In the genomic region with DNA sequence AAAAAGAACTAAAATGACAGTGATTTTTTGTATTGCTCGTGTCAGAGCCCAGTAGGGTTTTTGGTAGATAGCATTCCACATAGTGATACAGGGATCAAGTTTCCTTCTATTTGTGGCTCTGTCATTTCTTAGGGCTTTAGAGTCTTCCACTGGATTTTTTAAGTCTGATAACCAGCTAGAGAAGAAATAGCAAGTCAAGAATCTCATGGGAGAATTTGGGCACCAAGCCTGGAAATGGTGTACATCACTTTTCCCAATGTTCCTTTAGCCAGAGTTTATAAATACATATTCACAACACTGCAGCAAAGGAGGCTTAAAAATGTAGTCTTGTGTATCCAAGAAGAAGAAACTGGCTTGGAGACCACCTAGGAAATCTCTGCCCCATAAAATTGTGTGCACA, we compare ENCODE assay signal across 15 cellular contexts.
DNase-seq lines count a peak whose midpoint lies in the region; ATAC-seq and TF ChIP-seq lines count a peak whose summit lies in the region.
"Had no signal": no experiment of that assay in that cellular context is flagged by ENCODE, and none has a peak within 500 bp of the region (broad histone marks: within the 10 kb centered on the region; RNA-seq: fewer than 3 reads in every experiment).

No MANE protein-coding gene starts in this region.

- H3K27ac ChIP-seq in IMR-90 (ENCODE audit: insufficient read depth, low read length) = no peak overlapping the region
- H3K27ac ChIP-seq in right lobe of liver = no peak overlapping the region
- H3K27ac ChIP-seq: C4-2B had no signal

- no peak overlapping the region for H2BK20ac ChIP-seq in IMR-90 (ENCODE audit: low read depth, low read length)

- H3K4ac ChIP-seq in IMR-90 (ENCODE audit: low read depth, low read length) = no peak overlapping the region

- no peak overlapping the region for H2AK9ac ChIP-seq in IMR-90 (replicated peaks; ENCODE audit: low read depth, low read length, poor library complexity)

- H3K56ac ChIP-seq in IMR-90 (ENCODE audit: extremely low read depth, insufficient read depth, low read length) = no peak overlapping the region

- H2BK5ac ChIP-seq in IMR-90 (ENCODE audit: low read depth, low read length, poor library complexity, severe bottlenecking) = no peak overlapping the region

- no peaks in the 10 kb centered on the region for H3K79me1 ChIP-seq in IMR-90 (ENCODE audit: low read depth in 1 of 2, low read length in 2 of 2)

- H2BK120ac ChIP-seq in IMR-90 (ENCODE audit: low read depth, low read length) = no peak overlapping the region

- no TSS peak for BruUV-seq in IMR-90 (replicated peaks; lab: Mats Ljungman, UMichigan)

- H3K4me3 Mint-ChIP-seq in activated T-helper 2 cell treated with anti-CD3 and anti-CD28 coated beads, Interferon-gamma antibody, Interleukin-2, Interleukin-4, amounts not matched to agents 10 μg/mL and 5 μg/mL and 100 μg/mL, durations not matched to agents 14 hours and 24 hours and 36 hours (ENCODE audit: low read depth) = no peak overlapping the region
- H3K4me3 Mint-ChIP-seq: CD4-positive, alpha-beta memory T cell; GM23338 had no signal

- H3K4me1 ChIP-seq in IMR-90 (ENCODE audit: control insufficient read depth, insufficient read depth, low read length) (no peaks in the 10 kb centered on the region), right lobe of liver (no peaks in the 10 kb centered on the region)
- H3K4me1 ChIP-seq: BE2C had no signal

- H3K27me3 ChIP-seq in IMR-90 (ENCODE audit: control insufficient read depth, insufficient read depth, low read length) = no peaks in the 10 kb centered on the region
- no peaks in the 10 kb centered on the region for H3K27me3 ChIP-seq in right lobe of liver
- H3K27me3 ChIP-seq: BE2C had no signal

- no peaks in the 10 kb centered on the region for H3K36me3 ChIP-seq in IMR-90 (ENCODE audit: control insufficient read depth, insufficient read depth, low read length)
- no peaks in the 10 kb centered on the region for H3K36me3 ChIP-seq in right lobe of liver
- H3K36me3 ChIP-seq: BE2C had no signal

- no peak overlapping the region for H2AFZ ChIP-seq in IMR-90 (replicated peaks; ENCODE audit: low read length, poor library complexity)
- H2AFZ ChIP-seq: GM23338 had no signal

- no peak overlapping the region for H3K4me2 ChIP-seq in IMR-90 (ENCODE audit: low read depth, low read length)
- H3K4me2 ChIP-seq: GM23338 had no signal

- H3K27me3 Mint-ChIP-seq in activated T-helper 2 cell treated with anti-CD3 and anti-CD28 coated beads, Interferon-gamma antibody, Interleukin-2, Interleukin-4, amounts not matched to agents 10 μg/mL and 5 μg/mL and 100 μg/mL, durations not matched to agents 14 hours and 24 hours and 36 hours (ENCODE audit: low read depth) = no peaks in the 10 kb centered on the region
- H3K27me3 Mint-ChIP-seq: CD4-positive, alpha-beta memory T cell had no signal

- H3K9me3 ChIP-seq in IMR-90 (ENCODE audit: control insufficient read depth, insufficient read depth, low read length) (no peaks in the 10 kb centered on the region), right lobe of liver (no peaks in the 10 kb centered on the region)
- H3K9me3 ChIP-seq: BE2C had no signal

- H3K18ac ChIP-seq in IMR-90 (ENCODE audit: low read depth, low read length) = no peak overlapping the region

- TF ChIP-seq CTCF in IMR-90 (conservative IDR thresholded peaks at IDR 0.05; ENCODE audit: low read depth, low read length) (no peak), fibroblast of mammary gland (conservative IDR thresholded peaks at IDR 0.05; ENCODE audit: control insufficient read depth, insufficient read depth, low read depth, low read length) (no peak), right lobe of liver (IDR thresholded peaks at IDR 0.05) (no peak)

- H4K91ac ChIP-seq in IMR-90 (ENCODE audit: insufficient read depth, low read depth, low read length) = no peak overlapping the region

- H3K9me3 Mint-ChIP-seq in activated T-helper 2 cell treated with anti-CD3 and anti-CD28 coated beads, Interferon-gamma antibody, Interleukin-2, Interleukin-4, amounts not matched to agents 10 μg/mL and 5 μg/mL and 100 μg/mL, durations not matched to agents 14 hours and 24 hours and 36 hours = peaks cover 5% of the 10 kb centered on the region
- H3K9me3 Mint-ChIP-seq: GM23338 had no signal

- dilution Hi-C loops in IMR-90 (cut with HindIII; ENCODE audit: low sequenced_read_pairs, unreplicated experiment) = no loop called here

- CTCF ChIA-PET in IMR-90 (lab: Yijun Ruan, JAX) = no interaction called here

- TF ChIP-seq POLR2A in IMR-90 (IDR thresholded peaks at IDR 0.05; ENCODE audit: low read depth, low read length) (no peak), right lobe of liver (IDR thresholded peaks at IDR 0.05) (no peak)

- H3K14ac ChIP-seq in IMR-90 (replicated peaks; ENCODE audit: low read depth, low read length) = no peak overlapping the region

- H2AK5ac ChIP-seq in IMR-90 (ENCODE audit: low read depth, low read length) = no peak overlapping the region

- no peak for TF ChIP-seq RAD21 in IMR-90 (IDR thresholded peaks at IDR 0.05; ENCODE audit: low read length)

- in situ Hi-C loops in IMR-90 (cut with MboI; ENCODE audit: low sequenced_read_pairs) = no loop called here

- DNase-seq in IMR-90 (peak; percentile 19), fibroblast of mammary gland (ENCODE audit: low read depth) (peak; percentile 36), myocyte (ENCODE audit: low read depth) (peak; percentile 53), cerebellum (ENCODE audit: low spot score) (no peak), right lobe of liver (no peak)
- DNase-seq in activated T-helper 2 cell treated with anti-CD3 and anti-CD28 coated beads, Interferon-gamma antibody, Interleukin-2, Interleukin-4, amounts not matched to agents 10 μg/mL and 5 μg/mL and 100 μg/mL, durations not matched to agents 14 hours and 24 hours and 36 hours (ENCODE audit: low spot score) = no peak
- DNase-seq in stimulated activated naive CD8-positive, alpha-beta T cell treated with anti-CD3 and anti-CD28 coated beads, Interleukin-15, Interleukin-2, amounts not matched to agents 100 U/mL and 50 U/mL, for 24 hours = no peak
- DNase-seq: BE2C; CD4-positive, alpha-beta memory T cell; DMS79; EL; H7 had no signal

- H3K4me3 ChIP-seq in IMR-90 (ENCODE audit: insufficient read depth, low read depth, low read length) = no peak overlapping the region
- no peak overlapping the region for H3K4me3 ChIP-seq in fibroblast of mammary gland (ENCODE audit: control insufficient read depth, low read depth, low read length)
- no peak overlapping the region for H3K4me3 ChIP-seq in right lobe of liver
- H3K4me3 ChIP-seq: GM23338 had no signal

- H3K9ac ChIP-seq in IMR-90 (ENCODE audit: low read depth, low read length) = no peak overlapping the region

- no peak; the same call in 1 of the 2 replicates for ATAC-seq in IMR-90 (ENCODE audit: low read depth)
- no peak for ATAC-seq in stimulated activated naive CD8-positive, alpha-beta T cell treated with anti-CD3 and anti-CD28 coated beads, Interleukin-15, Interleukin-2, amounts not matched to agents 100 U/mL and 50 U/mL, for 24 hours
- ATAC-seq in right lobe of liver = no peak
- ATAC-seq: GM23338, HepG2 had no signal

- H3K36me3 Mint-ChIP-seq in activated T-helper 2 cell treated with anti-CD3 and anti-CD28 coated beads, Interferon-gamma antibody, Interleukin-2, Interleukin-4, amounts not matched to agents 10 μg/mL and 5 μg/mL and 100 μg/mL, durations not matched to agents 14 hours and 24 hours and 36 hours (ENCODE audit: low read depth) = no peaks in the 10 kb centered on the region
- H3K36me3 Mint-ChIP-seq: CD4-positive, alpha-beta memory T cell had no signal

- no peak overlapping the region for H3K27ac Mint-ChIP-seq in activated T-helper 2 cell treated with anti-CD3 and anti-CD28 coated beads, Interferon-gamma antibody, Interleukin-2, Interleukin-4, amounts not matched to agents 10 μg/mL and 5 μg/mL and 100 μg/mL, durations not matched to agents 14 hours and 24 hours and 36 hours
- H3K27ac Mint-ChIP-seq: CD4-positive, alpha-beta memory T cell; GM23338 had no signal

- H3K23ac ChIP-seq in IMR-90 (ENCODE audit: low read depth, low read length) = no peak overlapping the region

- no peak overlapping the region for H4K5ac ChIP-seq in IMR-90 (ENCODE audit: low read depth, low read length)

- H4K20me1 ChIP-seq in IMR-90 (ENCODE audit: insufficient read depth, low read length) = no peaks in the 10 kb centered on the region

- POLR2A ChIA-PET in IMR-90 (lab: Charles Lee; ENCODE audit: unreplicated experiment) = no interaction called here

- H2BK15ac ChIP-seq in IMR-90 (ENCODE audit: low read depth, low read length) = no peak overlapping the region

- WGBS in IMR-90 (ENCODE audit: extremely low coverage in 2 of 2, insufficient read length in 1 of 2), 2 experiments = no CpG with 5 or more reads among the region's 1 CpG
- 50% methylated on average over 1 of the region's 1 CpG for WGBS in right lobe of liver (ENCODE audit: insufficient coverage, low coverage, low lambda C conversion rate, missing lambda C conversion rate)

- intact Hi-C loops in IMR-90 (cut with micrococcal nuclease) = no loop called here
- intact Hi-C loops in activated T-helper 2 cell treated with anti-CD3 and anti-CD28 coated beads, Interferon-gamma antibody, Interleukin-2, Interleukin-4, amounts not matched to agents 10 μg/mL and 5 μg/mL and 100 μg/mL, durations not matched to agents 14 hours and 24 hours and 36 hours (cut with micrococcal nuclease) = no loop called here
- intact Hi-C loops in right lobe of liver (cut with DNase I) = no loop called here

- H4K8ac ChIP-seq in IMR-90 (ENCODE audit: low read depth in 2 of 2, low read length in 2 of 2) = no peak overlapping the region

- H3K9me1 ChIP-seq in IMR-90 (ENCODE audit: insufficient read depth, low read length) = no peaks in the 10 kb centered on the region

- no peaks in the 10 kb centered on the region for H3K4me1 Mint-ChIP-seq in activated T-helper 2 cell treated with anti-CD3 and anti-CD28 coated beads, Interferon-gamma antibody, Interleukin-2, Interleukin-4, amounts not matched to agents 10 μg/mL and 5 μg/mL and 100 μg/mL, durations not matched to agents 14 hours and 24 hours and 36 hours (ENCODE audit: low read depth)
- H3K4me1 Mint-ChIP-seq: CD4-positive, alpha-beta memory T cell had no signal

TF ChIP-seq in IMR-90, 13 proteins besides CTCF, POLR2A, EP300 and RAD21 (continues in another document):
- no peak for TF ChIP-seq FOS (IDR thresholded peaks at IDR 0.05; ENCODE audit: low read depth, low read length)
- no peak for TF ChIP-seq SMC3 (IDR thresholded peaks at IDR 0.05; ENCODE audit: low read depth, low read length)
- no peak for TF ChIP-seq CEBPB (IDR thresholded peaks at IDR 0.05; ENCODE audit: low read depth, low read length)
- TF ChIP-seq USF2 (IDR thresholded peaks at IDR 0.05; ENCODE audit: low read depth, low read length) = no peak
- TF ChIP-seq MXI1 (IDR thresholded peaks at IDR 0.05; ENCODE audit: borderline replicate concordance, low read depth, low read length) = no peak
- no peak for TF ChIP-seq NFE2L2 (IDR thresholded peaks at IDR 0.05; ENCODE audit: low read depth, low read length)

Comparison
In these comparisons a context has a peak if more than half of its experiments do, and no peak if none do; other contexts are left out.
1. DNase-seq: peak in IMR-90 (single experiment), fibroblast of mammary gland (single experiment) and myocyte (single experiment); none in activated T-helper 2 cell treated with anti-CD3 and anti-CD28 coated beads, Interferon-gamma antibody, Interleukin-2, Interleukin-4, amounts not matched to agents 10 μg/mL and 5 μg/mL and 100 μg/mL, durations not matched to agents 14 hours and 24 hours and 36 hours (single experiment), stimulated activated naive CD8-positive, alpha-beta T cell treated with anti-CD3 and anti-CD28 coated beads, Interleukin-15, Interleukin-2, amounts not matched to agents 100 U/mL and 50 U/mL, for 24 hours (single experiment), cerebellum (single experiment) and right lobe of liver (0 of 3).